In the genomic region with DNA sequence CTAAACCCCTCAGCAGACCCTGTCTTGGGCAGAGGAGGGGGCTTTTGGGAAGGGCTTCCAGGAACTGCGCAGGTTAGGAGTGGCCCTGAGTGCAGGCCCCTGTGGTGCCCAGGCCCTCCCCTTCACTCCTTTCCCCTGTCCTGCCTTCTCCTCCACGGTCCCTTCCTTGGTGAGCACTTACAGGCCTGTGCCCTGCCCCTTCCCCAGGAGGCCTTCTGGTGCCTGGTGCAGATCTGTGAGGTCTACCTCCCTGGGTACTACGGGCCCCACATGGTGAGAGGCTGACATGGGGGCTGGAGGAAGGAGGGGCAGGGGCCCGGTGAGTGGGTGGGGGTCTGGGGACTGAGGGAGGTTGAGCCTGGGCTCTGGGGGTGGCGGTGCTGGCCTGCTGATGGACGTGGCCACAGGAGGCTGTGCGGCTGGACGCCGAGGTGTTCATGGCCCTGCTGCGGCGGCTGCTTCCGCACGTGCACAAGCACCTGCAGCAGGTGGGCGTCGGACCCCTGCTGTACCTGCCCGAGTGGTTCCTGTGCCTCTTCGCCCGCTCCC, we compare ENCODE assay signal across 12 cellular contexts. TPM values are rescaled to one million over a fixed set of nuclear protein-coding genes. Genes with fewer than 3 reads are reported as not detected.
DNase-seq lines count a peak whose midpoint lies in the region; ATAC-seq and TF ChIP-seq lines count a peak whose summit lies in the region.
"Had no signal": no experiment of that assay in that cellular context is flagged by ENCODE, and none has a peak within 500 bp of the region (broad histone marks: within the 10 kb centered on the region; RNA-seq: fewer than 3 reads in every experiment).

No MANE protein-coding gene starts in this region.

- POLR2A ChIA-PET in naive thymus-derived CD8-positive, alpha-beta T cell (lab: Charles Lee): interaction anchor here (0.7 to 25.5 kb wide), 12 partner anchors 10 to 101 kb away, joined by 3 to 2390 read pairs (median 19); partner anchors contain the start of genes AIP, CARNS1, CDK2AP2 and CORO1B

- 66 to 78% methylated on average over 7 to 17 of the region's 18 CpGs for WGBS in tibial nerve, 2 donors

- H3K27ac Mint-ChIP-seq in CD4-positive, CD25-positive, alpha-beta regulatory T cell: peak overlapping the region; percentile 79 to 95 (median 88)
- H3K27ac Mint-ChIP-seq in activated naive CD4-positive, alpha-beta T cell treated with anti-CD3 and anti-CD28 coated beads, Interleukin-2, amount 50 U/mL, for 72 hours: peak overlapping the region; percentile 85 to 95
- peak overlapping the region; percentile 85 to 97 (median 94) for H3K27ac Mint-ChIP-seq in naive thymus-derived CD8-positive, alpha-beta T cell

- H3K27ac ChIP-seq in CD4-positive, CD25-positive, alpha-beta regulatory T cell (ENCODE audit: insufficient read depth, low read length, poor library complexity, severe bottlenecking): peak overlapping the region; percentile 87
- H3K27ac ChIP-seq in HL-60 (replicated peaks): peak overlapping the region; percentile 94
- peak overlapping the region in 2 of 4 donors; percentile 4 to 77 for H3K27ac ChIP-seq in tibial nerve

- H3K4me1 Mint-ChIP-seq in CD4-positive, CD25-positive, alpha-beta regulatory T cell: peaks cover 15 to 85% (median 40%) of the 10 kb centered on the region in 4 donors
- peaks cover 33 to 85% (median 75%) of the 10 kb centered on the region in 4 donors for H3K4me1 Mint-ChIP-seq in naive thymus-derived CD8-positive, alpha-beta T cell

- TF ChIP-seq CTCF in HL-60 (IDR thresholded peaks at IDR 0.05; ENCODE audit: insufficient read depth, low read length) (no peak), tibial nerve (IDR thresholded peaks at IDR 0.05) (no peak)

- H3K9me3 ChIP-seq in CD4-positive, CD25-positive, alpha-beta regulatory T cell (ENCODE audit: control insufficient read depth in 2 of 2, low read length in 2 of 2): no peaks in the 10 kb centered on the region
- H3K9me3 ChIP-seq in tibial nerve: no peaks in the 10 kb centered on the region
- H3K9me3 ChIP-seq: SK-N-SH had no signal

- peaks cover 20% of the 10 kb centered on the region for H3K36me3 ChIP-seq in CD4-positive, CD25-positive, alpha-beta regulatory T cell (ENCODE audit: control insufficient read depth, insufficient read depth, low read length)
- no peaks in the 10 kb centered on the region for H3K36me3 ChIP-seq in tibial nerve

- H3K4me3 Mint-ChIP-seq in CD4-positive, CD25-positive, alpha-beta regulatory T cell: peak overlapping the region; percentile 88 to 99 (median 96)
- peak overlapping the region; percentile 93 to 99 (median 98) for H3K4me3 Mint-ChIP-seq in naive thymus-derived CD8-positive, alpha-beta T cell

- peak overlapping the region; percentile 93 for H3K4me3 ChIP-seq in CD4-positive, CD25-positive, alpha-beta regulatory T cell (ENCODE audit: low read depth, low read length)
- no peak overlapping the region for H3K4me3 ChIP-seq in HL-60 (replicated peaks; ENCODE audit: insufficient read depth, low read length)
- H3K4me3 ChIP-seq in tibial nerve: no peak overlapping the region

- peaks cover 23% of the 10 kb centered on the region for H3K36me3 Mint-ChIP-seq in CD4-positive, CD25-positive, alpha-beta regulatory T cell
- peaks cover 19 to 40% of the 10 kb centered on the region in 2 donors for H3K36me3 Mint-ChIP-seq in activated naive CD4-positive, alpha-beta T cell treated with anti-CD3 and anti-CD28 coated beads, Interleukin-2, amount 50 U/mL, for 72 hours
- H3K36me3 Mint-ChIP-seq in naive thymus-derived CD8-positive, alpha-beta T cell: peaks cover 4 to 36% (median 16%) of the 10 kb centered on the region in 3 donors

- ATAC-seq in CD4-positive, CD25-positive, alpha-beta regulatory T cell (ENCODE audit: low read depth in 2 of 2): no peak
- no peak for ATAC-seq in activated naive CD4-positive, alpha-beta T cell treated with anti-CD3 and anti-CD28 coated beads, Interleukin-2, amount 50 U/mL, for 72 hours
- no peak for ATAC-seq in naive thymus-derived CD8-positive, alpha-beta T cell

- H3K27me3 ChIP-seq in CD4-positive, CD25-positive, alpha-beta regulatory T cell (ENCODE audit: control insufficient read depth, insufficient read depth, low read length): no peaks in the 10 kb centered on the region
- H3K27me3 ChIP-seq in HL-60 (ENCODE audit: insufficient read depth, poor library complexity, severe bottlenecking) (no peaks in the 10 kb centered on the region), tibial nerve (peaks cover 0 to 31% of the 10 kb centered on the region in 2 donors)

- peaks cover 89% of the 10 kb centered on the region for H3K4me1 ChIP-seq in CD4-positive, CD25-positive, alpha-beta regulatory T cell (ENCODE audit: control insufficient read depth, insufficient read depth, low read length, poor library complexity, severe bottlenecking)
- peaks cover 0 to 63% (median 45%) of the 10 kb centered on the region in 4 donors for H3K4me1 ChIP-seq in tibial nerve

- TF ChIP-seq POLR2A in tibial nerve (IDR thresholded peaks at IDR 0.05): no peak

- peaks cover 6% of the 10 kb centered on the region for H3K27me3 Mint-ChIP-seq in CD4-positive, CD25-positive, alpha-beta regulatory T cell
- no peaks in the 10 kb centered on the region for H3K27me3 Mint-ChIP-seq in naive thymus-derived CD8-positive, alpha-beta T cell

- no peak for TF ChIP-seq EP300 in tibial nerve (IDR thresholded peaks at IDR 0.05)

- DNase-seq in CD4-positive, CD25-positive, alpha-beta regulatory T cell: no peak
- DNase-seq in HL-60 (ENCODE audit: low read depth in 1 of 2, low spot score in 1 of 2) (no peak), NCI-H774 (lab: John Stamatoyannopoulos, UW) (no peak), tibial nerve (ENCODE audit: low spot score in 2 of 2) (no peak), mucosa of gallbladder (ENCODE audit: low spot score) (no peak)
- no peak for DNase-seq in activated naive CD4-positive, alpha-beta T cell treated with anti-CD3 and anti-CD28 coated beads, Interleukin-2, amount 50 U/mL, for 72 hours (ENCODE audit: low spot score in 2 of 2)
- peak in 1 of 10 donors; percentile 27 for DNase-seq in naive thymus-derived CD8-positive, alpha-beta T cell
- DNase-seq: activated CD4-positive, CD25-positive, alpha-beta regulatory T cell treated with anti-CD3 and anti-CD28 coated beads, Interleukin-2, amount 50 U/mL, for 72 hours; NCI-H1105 treated with DMSO at 0.1 percent for 48 hours; NCI-H446; OCI-M1 had no signal

- H3K9me3 Mint-ChIP-seq in CD4-positive, CD25-positive, alpha-beta regulatory T cell: no peaks in the 10 kb centered on the region
- H3K9me3 Mint-ChIP-seq in activated naive CD4-positive, alpha-beta T cell treated with anti-CD3 and anti-CD28 coated beads, Interleukin-2, amount 50 U/mL, for 72 hours: no peaks in the 10 kb centered on the region
- H3K9me3 Mint-ChIP-seq in naive thymus-derived CD8-positive, alpha-beta T cell: peaks cover 0 to 2% (median 0%) of the 10 kb centered on the region in 9 donors

RNA-seq across cellular contexts. Expression of gene TBC1D10C, which starts 2.6 kb away (rescaled TPM):
- 312 TPM for total RNA-seq in CD4-positive, CD25-positive, alpha-beta regulatory T cell
- 100 to 1,000 TPM; 328 to 504 (median 378) TPM for polyA plus RNA-seq in CD4-positive, CD25-positive, alpha-beta regulatory T cell
- 100 to 1,000 TPM; 135 to 155 TPM for total RNA-seq in activated naive CD4-positive, alpha-beta T cell treated with anti-CD3 and anti-CD28 coated beads, Interleukin-2, amount 50 U/mL, for 72 hours
- total RNA-seq in naive thymus-derived CD8-positive, alpha-beta T cell: 100 to 1,000 TPM; 403 to 419 TPM
- polyA plus RNA-seq in naive thymus-derived CD8-positive, alpha-beta T cell: 100 to 1,000 TPM; 231 to 307 (median 251) TPM
- total RNA-seq in tibial nerve (1 to 10 TPM; 1.5 to 4.5 (median 2.2) TPM), mucosa of gallbladder (10.6 TPM)

RNA-seq across cellular contexts. Expression of gene PPP1CA, which starts 4.8 kb away (rescaled TPM):
- 160 TPM for total RNA-seq in CD4-positive, CD25-positive, alpha-beta regulatory T cell
- polyA plus RNA-seq in CD4-positive, CD25-positive, alpha-beta regulatory T cell: 100 to 1,000 TPM; 547 to 762 (median 622) TPM
- 100 to 1,000 TPM; 238 to 253 TPM for total RNA-seq in activated naive CD4-positive, alpha-beta T cell treated with anti-CD3 and anti-CD28 coated beads, Interleukin-2, amount 50 U/mL, for 72 hours
- 100 to 1,000 TPM; 141 to 146 TPM for total RNA-seq in naive thymus-derived CD8-positive, alpha-beta T cell
- 100 to 1,000 TPM; 357 to 518 (median 403) TPM for polyA plus RNA-seq in naive thymus-derived CD8-positive, alpha-beta T cell
- total RNA-seq in tibial nerve (10 to 100 TPM; 50.6 to 97.8 (median 72.7) TPM), mucosa of gallbladder (140 TPM)

RNA-seq across cellular contexts. Expression of gene CARNS1, which starts 9.0 kb away (rescaled TPM):
- total RNA-seq in CD4-positive, CD25-positive, alpha-beta regulatory T cell: 7.8 TPM
- polyA plus RNA-seq in CD4-positive, CD25-positive, alpha-beta regulatory T cell: 1 to 10 TPM in 2 of 4 donors, under 1 TPM in 2; 0.63 to 2.3 (median 1.1) TPM
- 1 to 10 TPM; 1.4 to 4.5 TPM for total RNA-seq in activated naive CD4-positive, alpha-beta T cell treated with anti-CD3 and anti-CD28 coated beads, Interleukin-2, amount 50 U/mL, for 72 hours
- total RNA-seq in naive thymus-derived CD8-positive, alpha-beta T cell: 10 to 100 TPM; 18.5 to 21.2 TPM
- polyA plus RNA-seq in naive thymus-derived CD8-positive, alpha-beta T cell: 1 to 10 TPM; 2.2 to 3.7 (median 2.3) TPM
- total RNA-seq in tibial nerve (1 to 10 TPM; 1.8 to 5.9 (median 4.3) TPM), mucosa of gallbladder (78.4 TPM)

RNA-seq across cellular contexts. Expression of gene RAD9A, which starts 14.7 kb away (rescaled TPM):
- total RNA-seq in CD4-positive, CD25-positive, alpha-beta regulatory T cell: 27.5 TPM
- 1 to 10 TPM; 3.5 to 6.7 (median 6.4) TPM for polyA plus RNA-seq in CD4-positive, CD25-positive, alpha-beta regulatory T cell
- 10 to 100 TPM; 35.6 to 53.7 TPM for total RNA-seq in activated naive CD4-positive, alpha-beta T cell treated with anti-CD3 and anti-CD28 coated beads, Interleukin-2, amount 50 U/mL, for 72 hours
- total RNA-seq in naive thymus-derived CD8-positive, alpha-beta T cell: 10 to 100 TPM; 47.3 to 58.1 TPM
- 1 to 10 TPM; 6.5 to 9.4 (median 6.6) TPM for polyA plus RNA-seq in naive thymus-derived CD8-positive, alpha-beta T cell
- total RNA-seq in tibial nerve (10 to 100 TPM; 22.7 to 39.0 (median 36.4) TPM), mucosa of gallbladder (45.0 TPM)

RNA-seq across cellular contexts. Expression of gene RPS6KB2, which starts 21.8 kb away (rescaled TPM):
- total RNA-seq in CD4-positive, CD25-positive, alpha-beta regulatory T cell: 66.0 TPM
- polyA plus RNA-seq in CD4-positive, CD25-positive, alpha-beta regulatory T cell: 10 to 100 TPM; 44.4 to 61.5 (median 50.3) TPM
- 10 to 100 TPM; 64.3 to 68.8 TPM for total RNA-seq in activated naive CD4-positive, alpha-beta T cell treated with anti-CD3 and anti-CD28 coated beads, Interleukin-2, amount 50 U/mL, for 72 hours
- total RNA-seq in naive thymus-derived CD8-positive, alpha-beta T cell: 10 to 100 TPM; 80.9 to 82.8 TPM
- polyA plus RNA-seq in naive thymus-derived CD8-positive, alpha-beta T cell: 10 to 100 TPM; 41.9 to 45.9 (median 43.2) TPM
- total RNA-seq in tibial nerve (10 to 100 TPM; 36.9 to 69.3 (median 47.1) TPM), mucosa of gallbladder (39.7 TPM)

Comparison
In these comparisons a context has a peak if more than half of its experiments do, and no peak if none do; other contexts are left out.
1. RNA of gene TBC1D10C, which starts 2.6 kb away (total RNA-seq): 403 to 419 TPM in naive thymus-derived CD8-positive, alpha-beta T cell, 312 TPM in CD4-positive, CD25-positive, alpha-beta regulatory T cell (single experiment) and 135 to 155 TPM in activated naive CD4-positive, alpha-beta T cell treated with anti-CD3 and anti-CD28 coated beads, Interleukin-2, amount 50 U/mL, for 72 hours; 10.6 TPM in mucosa of gallbladder (single experiment) and 1.5 to 4.5 TPM in tibial nerve; every median in the first group is over 10 times any median in the second.
2. Peak in every context shown above with its lines, with median percentiles within 50 percentile points of each other: H3K27ac Mint-ChIP-seq.